Comparison of ENCODE assay signal across 22 cellular contexts in genomic region chr12:54762390-54762789, GRCh38.
"Had no signal": no experiment of that assay in that cellular context is flagged by ENCODE, and none has a peak within 500 bp of the region (broad histone marks: within the 10 kb centered on the region; RNA-seq: fewer than 3 reads in every experiment).

No MANE protein-coding gene starts in this region.

- H3K27ac Mint-ChIP-seq: activated CD4-positive, alpha-beta memory T cell treated with anti-CD3 and anti-CD28 coated beads for 36 hours; activated naive CD8-positive, alpha-beta T cell treated with anti-CD3 and anti-CD28 coated beads, Interleukin-2, amount 10 ng/mL, durations not matched to agents 7 days and 5 days; natural killer cell; stimulated activated naive B cell treated with anti-CD40 and anti-IgM and Interleukin-4, amounts not matched to agents 10 μg/mL and 1 μg/mL and 100 μg/mL, for 72 hours had no signal

- H3K27me3 Mint-ChIP-seq: activated CD4-positive, alpha-beta memory T cell treated with anti-CD3 and anti-CD28 coated beads for 36 hours; activated naive CD8-positive, alpha-beta T cell treated with anti-CD3 and anti-CD28 coated beads, Interleukin-2, amount 10 ng/mL, durations not matched to agents 7 days and 5 days had no signal

- H3K36me3 ChIP-seq: breast epithelium, gastroesophageal sphincter, uterus had no signal

- H3K4me1 ChIP-seq: breast epithelium, gastroesophageal sphincter, testis, uterus had no signal

- H3K4me3 ChIP-seq: breast epithelium, gastroesophageal sphincter, testis, uterus had no signal

- H3K4me3 Mint-ChIP-seq: activated CD4-positive, alpha-beta memory T cell treated with anti-CD3 and anti-CD28 coated beads for 36 hours; activated naive CD8-positive, alpha-beta T cell treated with anti-CD3 and anti-CD28 coated beads, Interleukin-2, amount 10 ng/mL, durations not matched to agents 7 days and 5 days; natural killer cell; stimulated activated naive B cell treated with anti-CD40 and anti-IgM and Interleukin-4, amounts not matched to agents 10 μg/mL and 1 μg/mL and 100 μg/mL, for 72 hours had no signal

- H3K36me3 Mint-ChIP-seq: natural killer cell had no signal

- ATAC-seq: gastroesophageal sphincter; natural killer cell; stimulated activated naive B cell treated with anti-CD40 and anti-IgM and Interleukin-4, amounts not matched to agents 10 μg/mL and 1 μg/mL and 100 μg/mL, for 72 hours had no signal

- H3K27ac ChIP-seq: breast epithelium, epithelial cell of prostate, gastroesophageal sphincter, testis, uterus had no signal

- H3K27me3 ChIP-seq: breast epithelium, testis, uterus had no signal

- DNase-seq: activated CD4-positive, alpha-beta memory T cell treated with anti-CD3 and anti-CD28 coated beads for 36 hours; activated CD4-positive, alpha-beta T cell treated with anti-CD3 and anti-CD28 coated beads for 4 hours; activated CD4-positive, CD25-positive, alpha-beta regulatory T cell; activated naive CD4-positive, alpha-beta T cell treated with Interleukin-2 at 50 U/mL for 16 hours; activated naive CD8-positive, alpha-beta T cell treated with anti-CD3 and anti-CD28 coated beads, Interleukin-2, amount 10 ng/mL, durations not matched to agents 7 days and 5 days; activated T-cell treated with anti-CD3 and anti-CD28 coated beads, Interleukin-2, amount 50 U/mL, for 48 hours; amniotic stem cell; head of caudate nucleus; hypothalamus; midbrain; natural killer cell; retina; stimulated activated CD4-positive, alpha-beta T cell treated with anti-CD3 and anti-CD28 coated beads, Interleukin-2, amount 100 ng/mL, for 48 hours; stimulated activated CD8-positive, alpha-beta memory T cell treated with anti-CD3 and anti-CD28 coated beads, Interleukin-4, amount 100 ng/mL, for 48 hours; stimulated activated naive B cell treated with anti-CD40 and anti-IgM and Interleukin-4, amounts not matched to agents 10 μg/mL and 1 μg/mL and 100 μg/mL, for 72 hours; testis; trophoblast cell; uterus had no signal

- H3K4me1 Mint-ChIP-seq: natural killer cell; stimulated activated naive B cell treated with anti-CD40 and anti-IgM and Interleukin-4, amounts not matched to agents 10 μg/mL and 1 μg/mL and 100 μg/mL, for 72 hours had no signal

- FAIRE-seq: islet of Langerhans had no signal

- H3K9me3 ChIP-seq: breast epithelium, testis, uterus had no signal
